Comparison of ENCODE assay signal across 8 cellular contexts in genomic region chr7:50791921-50792341, GRCh38. TPM values are rescaled to one million over a fixed set of nuclear protein-coding genes. Genes with fewer than 3 reads are reported as not detected.
DNase-seq lines count a peak whose midpoint lies in the region; ATAC-seq and TF ChIP-seq lines count a peak whose summit lies in the region.

No MANE protein-coding gene starts in this region.

- DNase-seq in DMS79 treated with DMSO at 0.1 percent for 48 hours (lab: John Stamatoyannopoulos, UW) (peak; percentile 42), DMS79 (lab: John Stamatoyannopoulos, UW) (no peak), activated B cell treated with CpG ODN at 0.5 μM for 24 hours (no peak), hepatocyte (ENCODE audit: low spot score) (peak; percentile 45), smooth muscle cell (lab: John Stamatoyannopoulos, UW; ENCODE audit: unreplicated experiment) (no peak), Kasumi-1 (lab: John Stamatoyannopoulos, UW) (no peak)
- DNase-seq in central memory CD4-positive, alpha-beta T cell, result no peak
- DNase-seq in effector CD4-positive, alpha-beta T cell, result no peak

- H3K4me1 Mint-ChIP-seq in activated B cell treated with CpG ODN at 0.5 μM for 24 hours, result peaks cover 12% of the 10 kb centered on the region

- H3K79me2 ChIP-seq in hepatocyte, result peaks cover 56% of the 10 kb centered on the region
- peaks cover 50% of the 10 kb centered on the region for H3K79me2 ChIP-seq in smooth muscle cell (ENCODE audit: low read depth)

- peak overlapping the region; percentile 30 for H3K9ac ChIP-seq in smooth muscle cell (ENCODE audit: low read depth)

- H3K27ac ChIP-seq in hepatocyte, result peak overlapping the region; percentile 78
- H3K27ac ChIP-seq in smooth muscle cell (ENCODE audit: low read depth), result peak overlapping the region; percentile 53

- peaks cover 55% of the 10 kb centered on the region for H3K27me3 Mint-ChIP-seq in activated B cell treated with CpG ODN at 0.5 μM for 24 hours

- peaks cover 46% of the 10 kb centered on the region for H4K20me1 ChIP-seq in hepatocyte (ENCODE audit: insufficient read depth, poor library complexity, severe bottlenecking)
- H4K20me1 ChIP-seq in smooth muscle cell (ENCODE audit: low read depth), result peaks cover 48% of the 10 kb centered on the region

- H2AFZ ChIP-seq in hepatocyte, result no peak overlapping the region
- H2AFZ ChIP-seq in smooth muscle cell (ENCODE audit: low read depth), result peak overlapping the region; percentile 3

- peak overlapping the region; percentile 60 for H3K4me3 ChIP-seq in hepatocyte
- peak overlapping the region; percentile 67 for H3K4me3 ChIP-seq in smooth muscle cell

- WGBS in hepatocyte (ENCODE audit: low lambda C conversion rate, missing lambda C conversion rate), result 7% methylated on average over 10 of the region's 10 CpGs
- WGBS in smooth muscle cell (ENCODE audit: low lambda C conversion rate), result under 1% methylated on average over 10 of the region's 10 CpGs

- H3K27me3 ChIP-seq in hepatocyte (no peaks in the 10 kb centered on the region), smooth muscle cell (ENCODE audit: low read depth) (no peaks in the 10 kb centered on the region)

- no peak for TF ChIP-seq CTCF in activated B cell treated with CpG ODN at 0.5 μM for 24 hours (IDR thresholded peaks at IDR 0.05)
- TF ChIP-seq CTCF in hepatocyte (IDR thresholded peaks at IDR 0.05; ENCODE audit: poor library complexity), result no peak
- no peak for TF ChIP-seq CTCF in smooth muscle cell (IDR thresholded peaks at IDR 0.05; ENCODE audit: borderline replicate concordance, insufficient read depth, poor library complexity, severe bottlenecking)

- CTCF ChIA-PET in activated B cell treated with CpG ODN at 0.5 μM for 24 hours (lab: Charles Lee), result no interaction called here

- no peaks in the 10 kb centered on the region for H3K9me2 ChIP-seq in hepatocyte (replicated peaks; ENCODE audit: insufficient read depth)

- ATAC-seq in activated B cell treated with CpG ODN at 0.5 μM for 24 hours (ENCODE audit: low read depth), result no peak

- no peak overlapping the region for H3K27ac Mint-ChIP-seq in activated B cell treated with CpG ODN at 0.5 μM for 24 hours

- POLR2A ChIA-PET in activated B cell treated with CpG ODN at 0.5 μM for 24 hours (lab: Charles Lee), result interaction anchor here (0.5 kb wide), 1 partner anchor 587 kb away, joined by 3 read pairs; no protein-coding TSS in a partner anchor

- H3K4me1 ChIP-seq in hepatocyte (ENCODE audit: insufficient read depth) (no peaks in the 10 kb centered on the region), smooth muscle cell (ENCODE audit: low read depth) (peaks cover 29% of the 10 kb centered on the region)

- H3K9me3 ChIP-seq in hepatocyte (ENCODE audit: low read depth) (no peaks in the 10 kb centered on the region), smooth muscle cell (replicated peaks; ENCODE audit: low read depth) (no peaks in the 10 kb centered on the region)

- H3K4me2 ChIP-seq in hepatocyte (peak overlapping the region; percentile 84), smooth muscle cell (peak overlapping the region; percentile 83)

- H3K36me3 ChIP-seq in hepatocyte (replicated peaks; ENCODE audit: insufficient read depth, low read depth) (no peaks in the 10 kb centered on the region), smooth muscle cell (ENCODE audit: low read depth) (no peaks in the 10 kb centered on the region)

- H3K36me3 Mint-ChIP-seq in activated B cell treated with CpG ODN at 0.5 μM for 24 hours (ENCODE audit: low read depth), result no peaks in the 10 kb centered on the region

- peak overlapping the region; percentile 62 for H3K4me3 Mint-ChIP-seq in activated B cell treated with CpG ODN at 0.5 μM for 24 hours

- peaks cover 18% of the 10 kb centered on the region for H3F3A ChIP-seq in smooth muscle cell (ENCODE audit: low read depth)

- intact Hi-C loops in activated B cell treated with CpG ODN at 0.5 μM for 24 hours (cut with micrococcal nuclease), result no loop called here

- peaks cover 9% of the 10 kb centered on the region for H3K9me3 Mint-ChIP-seq in activated B cell treated with CpG ODN at 0.5 μM for 24 hours

RNA-seq across cellular contexts. Expression of gene GRB10, which starts 9.2 kb away (rescaled TPM):
- total RNA-seq in activated B cell treated with CpG ODN at 0.5 μM for 24 hours (not detected in 2 replicates), hepatocyte (51.0 and 65.9 TPM in 2 replicates), smooth muscle cell (16.2 and 20.1 TPM in 2 replicates)
- polyA plus RNA-seq in hepatocyte (47.6 and 53.4 TPM in 2 replicates), smooth muscle cell (17.7 and 18.0 TPM in 2 replicates)

Comparison
In these comparisons a context has a peak if more than half of its experiments do, and no peak if none do; other contexts are left out.
1. DNase-seq: peak in DMS79 treated with DMSO at 0.1 percent for 48 hours (single experiment) and hepatocyte (single experiment); none in DMS79 (single experiment), activated B cell treated with CpG ODN at 0.5 μM for 24 hours (single experiment), smooth muscle cell (single experiment), central memory CD4-positive, alpha-beta T cell (single experiment), effector CD4-positive, alpha-beta T cell (single experiment) and Kasumi-1 (0 of 2).
2. RNA of gene GRB10, which starts 9.2 kb away (total RNA-seq): 51.0 to 65.9 TPM in hepatocyte and 16.2 to 20.1 TPM in smooth muscle cell; not detected in activated B cell treated with CpG ODN at 0.5 μM for 24 hours; every median in the first group is over 10 times any median in the second.